Comparison of ENCODE assay signal across 8 cellular contexts in genomic region chr19:3185482-3186376, GRCh38. TPM values are rescaled to one million over a fixed set of nuclear protein-coding genes. Genes with fewer than 3 reads are reported as not detected.
DNase-seq lines count a peak whose midpoint lies in the region; ATAC-seq and TF ChIP-seq lines count a peak whose summit lies in the region.

Gene NCLN (plus strand): TSS chr19:3185930. CDS start chr19:3186031, 101 bp downstream.

- H3K36me3 Mint-ChIP-seq in dendritic cell treated with granulocyte-macrophage colony-stimulating factor and Interleukin-4, amounts not matched to agents 40 ng/mL and 50 ng/mL, for 4 days (ENCODE audit: low read depth) = peaks cover 47% of the 10 kb centered on the region

- DNase-seq in BJ (ENCODE audit: low read depth) = peak; percentile 73
- DNase-seq in NCI-H748 treated with DMSO at 0.1 percent for 48 hours (lab: John Stamatoyannopoulos, UW) = peak; percentile 82
- DNase-seq in activated CD4-positive, alpha-beta T cell treated with anti-CD3 and anti-CD28 coated beads, Interleukin-2, amount 50 U/mL, for 24 hours (ENCODE audit: low read depth in 1 of 2, low spot score in 1 of 2) = peak; percentile 90 to 92
- DNase-seq in left lobe of liver (ENCODE audit: low spot score) = peak; percentile 95
- DNase-seq in stimulated activated CD4-positive, alpha-beta T cell treated with anti-CD3 and anti-CD28 coated beads, Interleukin-2, amount 100 ng/mL, for 4 hours (ENCODE audit: low read depth) = peak; percentile 90

- intact Hi-C loops in dendritic cell treated with granulocyte-macrophage colony-stimulating factor and Interleukin-4, amounts not matched to agents 40 ng/mL and 50 ng/mL, for 4 days (cut with micrococcal nuclease) = no loop called here

- peaks cover 3% of the 10 kb centered on the region; the same call in 1 of the 2 replicates for H3K36me3 ChIP-seq in BJ (ENCODE audit: control insufficient read depth, insufficient read depth, low read length)

- no peaks in the 10 kb centered on the region for H3K27me3 Mint-ChIP-seq in dendritic cell treated with granulocyte-macrophage colony-stimulating factor and Interleukin-4, amounts not matched to agents 40 ng/mL and 50 ng/mL, for 4 days

- H3K4me3 Mint-ChIP-seq in dendritic cell treated with granulocyte-macrophage colony-stimulating factor and Interleukin-4, amounts not matched to agents 40 ng/mL and 50 ng/mL, for 4 days = peak within 1 kb of the TSS; percentile 97

- peak; percentile 69 for ATAC-seq in GM19372 (IDR thresholded peaks at IDR 0.05; ENCODE audit: low read depth, unreplicated experiment)
- peak; percentile 38 for ATAC-seq in HG03558 (IDR thresholded peaks at IDR 0.05; ENCODE audit: extremely low read depth, unreplicated experiment)
- peak; percentile 95 for ATAC-seq in left lobe of liver

- peaks cover 67% of the 10 kb centered on the region for H3K4me1 Mint-ChIP-seq in dendritic cell treated with granulocyte-macrophage colony-stimulating factor and Interleukin-4, amounts not matched to agents 40 ng/mL and 50 ng/mL, for 4 days (ENCODE audit: low read depth)

- peak within 1 kb of the TSS; percentile 72 for H3K4me3 ChIP-seq in BJ (ENCODE audit: low read depth, low read length)

- CTCF ChIA-PET in BJ (lab: Yijun Ruan, JAX) = interaction anchor here (1.2 to 1.4 kb wide), 4 partner anchors 25 to 235 kb away, joined by 3 to 4 read pairs (median 4); no protein-coding TSS in a partner anchor

- H3K9me3 Mint-ChIP-seq in dendritic cell treated with granulocyte-macrophage colony-stimulating factor and Interleukin-4, amounts not matched to agents 40 ng/mL and 50 ng/mL, for 4 days = no peaks in the 10 kb centered on the region

- no peak for TF ChIP-seq CTCF in BJ (IDR thresholded peaks at IDR 0.05; ENCODE audit: insufficient read depth, low read depth, low read length)

- H3K27ac Mint-ChIP-seq in dendritic cell treated with granulocyte-macrophage colony-stimulating factor and Interleukin-4, amounts not matched to agents 40 ng/mL and 50 ng/mL, for 4 days = peak within 1 kb of the TSS; percentile 98

- H3K27me3 ChIP-seq in BJ (ENCODE audit: control insufficient read depth, insufficient read depth, low read length) = no peaks in the 10 kb centered on the region

- POLR2A ChIA-PET in BJ (lab: Charles Lee) = no interaction called here

RNA-seq across cellular contexts. Expression of gene NCLN, which starts in this region (rescaled TPM):
- 45.3 and 75.8 TPM in 2 replicates for polyA plus RNA-seq in BJ (2011; rRNA removed)
- 41.9 and 51.3 TPM in 2 replicates for polyA minus RNA-seq in BJ (2011; rRNA and poly(A)+ RNA removed)
- total RNA-seq in left lobe of liver = 40.7 TPM

Comparison
In these comparisons a context has a peak if more than half of its experiments do, and no peak if none do; other contexts are left out.
1. Peak in every context shown above with its lines: DNase-seq, ATAC-seq and H3K4me3 ChIP-seq.
2. ATAC-seq: peak in every context shown above with its lines; median percentile 95 in left lobe of liver; 69 in GM19372; 38 in HG03558.